8 cellular contexts compared by ENCODE assay signal in genomic region chr19:3275068-3275582, GRCh38. TPM values are rescaled to one million over a fixed set of nuclear protein-coding genes. Genes with fewer than 3 reads are reported as not detected.
A peak's percentile ranks its signal among the peaks of the same experiment; 100 is the strongest.
DNase-seq lines count a peak whose midpoint lies in the region.

No MANE protein-coding gene starts in this region.

- DNase-seq in DMS53 (lab: John Stamatoyannopoulos, UW) (peak; percentile 78), DMS53 treated with DMSO at 0.1 percent for 48 hours (lab: John Stamatoyannopoulos, UW; ENCODE audit: unreplicated experiment) (no peak), MV-4-11 (lab: John Stamatoyannopoulos, UW) (peak; percentile 14), activated T-cell treated with anti-CD3 and anti-CD28 coated beads for 24 hours (ENCODE audit: low read depth) (peak; percentile 8), glomerular visceral epithelial cell (ENCODE audit: extremely low spot score) (peak; percentile 25), mucosa of gallbladder (ENCODE audit: low spot score) (no peak), ureter (ENCODE audit: low spot score) (no peak)
- peak; percentile 52 for DNase-seq in stimulated activated CD4-positive, alpha-beta T cell treated with anti-CD3 and anti-CD28 coated beads, Interleukin-1b, Interleukin-23, amount 100 ng/mL, for 48 hours

RNA-seq across cellular contexts. Expression of gene CELF5, which starts 50.7 kb away (rescaled TPM):
- total RNA-seq in mucosa of gallbladder = 0.49 TPM
- 0.62 TPM for total RNA-seq in ureter

Comparison
In these comparisons a context has a peak if more than half of its experiments do, and no peak if none do; other contexts are left out.
1. DNase-seq: peak in DMS53 (single experiment), MV-4-11 (single experiment), activated T-cell treated with anti-CD3 and anti-CD28 coated beads for 24 hours (single experiment), glomerular visceral epithelial cell (single experiment) and stimulated activated CD4-positive, alpha-beta T cell treated with anti-CD3 and anti-CD28 coated beads, Interleukin-1b, Interleukin-23, amount 100 ng/mL, for 48 hours (single experiment); none in DMS53 treated with DMSO at 0.1 percent for 48 hours (single experiment), mucosa of gallbladder (single experiment) and ureter (single experiment).